In genomic region chr7:23012797-23013714, GRCh38 we compare ENCODE assay signal across 8 cellular contexts. TPM values are rescaled to one million over a fixed set of nuclear protein-coding genes. Genes with fewer than 3 reads are reported as not detected.
DNase-seq lines count a peak whose midpoint lies in the region; ATAC-seq, FAIRE-seq and TF ChIP-seq lines count a peak whose summit lies in the region.

No MANE protein-coding gene starts in this region.

- H3K27ac ChIP-seq in endodermal cell (ENCODE audit: low read depth, low read length) (no peak overlapping the region), muscle layer of colon (ENCODE audit: low read depth, low read length) (peak overlapping the region; percentile 62)

- H3K27ac Mint-ChIP-seq in endodermal cell, result no peak overlapping the region

- no peaks in the 10 kb centered on the region for H3K27me3 ChIP-seq in endodermal cell (ENCODE audit: control insufficient read depth, insufficient read depth, low read length, poor library complexity, severe bottlenecking)
- H3K27me3 ChIP-seq in muscle layer of colon (ENCODE audit: control insufficient read depth in 1 of 2, insufficient read depth in 2 of 2, low read length in 2 of 2), result no peaks in the 10 kb centered on the region

- H3K4me3 ChIP-seq in endodermal cell (ENCODE audit: low read length) (peak overlapping the region; percentile 100), muscle layer of colon (ENCODE audit: low read depth in 1 of 2, low read length in 2 of 2) (peak overlapping the region; percentile 67 to 77)

- H3K36me3 ChIP-seq in endodermal cell (ENCODE audit: control insufficient read depth, insufficient read depth, low read length) (no peaks in the 10 kb centered on the region), muscle layer of colon (ENCODE audit: insufficient read depth, low read length) (no peaks in the 10 kb centered on the region)

- H3K9me3 ChIP-seq in endodermal cell (ENCODE audit: control insufficient read depth, low read length) (no peaks in the 10 kb centered on the region), muscle layer of colon (ENCODE audit: low read length) (no peaks in the 10 kb centered on the region)

- H3K9me3 Mint-ChIP-seq in endodermal cell, result no peaks in the 10 kb centered on the region

- TF ChIP-seq CTCF in endodermal cell (conservative IDR thresholded peaks at IDR 0.05), result peak; percentile 35

- peak; percentile 29 for DNase-seq in EL
- DNase-seq in SW480 (ENCODE audit: low spot score), result peak; percentile 70
- peak; percentile 78 for DNase-seq in endodermal cell
- peak; percentile 29 for DNase-seq in urothelium cell line (ENCODE audit: low spot score)
- no peak for DNase-seq in frontal cortex (ENCODE audit: low spot score in 2 of 2)

- H3K27me3 Mint-ChIP-seq in endodermal cell (ENCODE audit: insufficient read depth), result no peaks in the 10 kb centered on the region

- H3K36me3 Mint-ChIP-seq in endodermal cell (ENCODE audit: low read depth), result no peaks in the 10 kb centered on the region

- FAIRE-seq in urothelium cell line (lab: Jason Lieb, UNC), result no peak
- no peak for FAIRE-seq in frontal cortex (lab: Jason Lieb, UNC)

- ATAC-seq in GM19455 (IDR thresholded peaks at IDR 0.05; ENCODE audit: unreplicated experiment) (peak; percentile 20), HG03558 (IDR thresholded peaks at IDR 0.05; ENCODE audit: extremely low read depth, unreplicated experiment) (peak; percentile 1)

- H3K9ac ChIP-seq in endodermal cell (ENCODE audit: extremely low read depth, low read length, poor library complexity, severe bottlenecking) (peak overlapping the region; percentile 83), muscle layer of colon (ENCODE audit: low read length) (peak overlapping the region; percentile 15)

- H3K4me1 ChIP-seq in endodermal cell (ENCODE audit: control insufficient read depth, insufficient read depth, low read length) (peaks cover 6% of the 10 kb centered on the region), muscle layer of colon (ENCODE audit: insufficient read depth, low read length) (peaks cover 18% of the 10 kb centered on the region)

- peaks cover 13% of the 10 kb centered on the region for H3K4me1 Mint-ChIP-seq in endodermal cell

- no peak overlapping the region for H3K4me3 Mint-ChIP-seq in endodermal cell

- WGBS in endodermal cell (ENCODE audit: insufficient coverage in 1 of 2, insufficient read length in 1 of 2), 2 experiments, result 0 to 1% methylated on average over 18 to 52 of the region's 52 CpGs

RNA-seq across cellular contexts. Expression of gene HYCC1, which starts 0.9 kb away (rescaled TPM):
- total RNA-seq in endodermal cell (100 to 1,000 TPM in 1 of 2 donors, 10 to 100 TPM in 1; 92.1 to 138 TPM), frontal cortex (86.4 TPM)
- polyA plus RNA-seq in endodermal cell (2013, experiment 1 of 2), result 39.8 TPM
- polyA plus RNA-seq in endodermal cell (2013, experiment 2 of 2), result 47.2 TPM

Comparison
In these comparisons a context has a peak if more than half of its experiments do, and no peak if none do; other contexts are left out.
1. DNase-seq: peak in EL (single experiment), SW480 (single experiment), endodermal cell (single experiment) and urothelium cell line (single experiment); none in frontal cortex (0 of 2).